ENCODE assay signal across 20 cellular contexts in the genomic region with DNA sequence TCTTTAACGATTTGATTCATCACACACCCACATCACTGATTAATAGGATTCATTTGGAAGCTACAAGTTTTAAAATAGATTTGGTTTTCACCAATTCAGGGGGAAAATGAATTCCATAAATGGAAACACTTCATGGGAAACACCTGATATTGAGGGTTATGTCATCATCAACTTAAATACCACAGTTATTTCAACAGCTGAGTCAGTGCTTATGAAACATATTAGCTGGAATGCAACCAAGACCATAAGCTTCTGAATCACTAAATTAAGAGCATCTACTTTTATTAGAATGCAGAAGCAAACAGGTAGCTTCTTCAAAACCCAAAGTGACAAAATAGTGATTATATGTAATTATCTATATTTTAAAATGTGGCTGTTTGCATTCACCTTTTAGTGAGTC.
A peak's percentile ranks its signal among the peaks of the same experiment; 100 is the strongest.
DNase-seq lines count a peak whose midpoint lies in the region; ATAC-seq, FAIRE-seq and TF ChIP-seq lines count a peak whose summit lies in the region.
"Had no signal": no experiment of that assay in that cellular context is flagged by ENCODE, and none has a peak within 500 bp of the region (broad histone marks: within the 10 kb centered on the region; RNA-seq: fewer than 3 reads in every experiment).

No MANE protein-coding gene starts in this region.

- H3K27me3 Mint-ChIP-seq in stimulated activated naive CD8-positive, alpha-beta T cell treated with anti-CD3 and anti-CD28 coated beads, Interleukin-15, amount 100 ng/mL, for 72 hours = no peaks in the 10 kb centered on the region
- H3K27me3 Mint-ChIP-seq: B cell had no signal

- no peaks in the 10 kb centered on the region for H3K4me1 Mint-ChIP-seq in stimulated activated naive CD8-positive, alpha-beta T cell treated with anti-CD3 and anti-CD28 coated beads, Interleukin-15, amount 100 ng/mL, for 72 hours
- H3K4me1 Mint-ChIP-seq: B cell had no signal

- no peak for TF ChIP-seq CTCF in epithelial cell of esophagus (IDR thresholded peaks at IDR 0.05; ENCODE audit: insufficient read depth, low read depth, low read length, missing control alignments)

- H3K27ac Mint-ChIP-seq in stimulated activated naive CD8-positive, alpha-beta T cell treated with anti-CD3 and anti-CD28 coated beads, Interleukin-15, amount 100 ng/mL, for 72 hours = no peak overlapping the region
- H3K27ac Mint-ChIP-seq: activated T-helper 1 cell treated with anti-CD3 and anti-CD28 coated beads, Interleukin-12 subunit alpha, Interleukin-12 subunit beta, Interleukin-2, Interleukin-4 antibody, amounts not matched to agents 30 ng/mL and 10 ng/mL and 1 ng/mL, durations not matched to agents 14 hours and 24 hours and 36 hours; B cell had no signal

- H3K4me3 Mint-ChIP-seq in stimulated activated naive CD8-positive, alpha-beta T cell treated with anti-CD3 and anti-CD28 coated beads, Interleukin-15, amount 100 ng/mL, for 72 hours = no peak overlapping the region
- H3K4me3 Mint-ChIP-seq: activated T-helper 1 cell treated with anti-CD3 and anti-CD28 coated beads, Interleukin-12 subunit alpha, Interleukin-12 subunit beta, Interleukin-2, Interleukin-4 antibody, amounts not matched to agents 30 ng/mL and 10 ng/mL and 1 ng/mL, durations not matched to agents 14 hours and 24 hours and 36 hours; B cell had no signal

- no peaks in the 10 kb centered on the region for H3K9me3 Mint-ChIP-seq in stimulated activated naive CD8-positive, alpha-beta T cell treated with anti-CD3 and anti-CD28 coated beads, Interleukin-15, amount 100 ng/mL, for 72 hours
- H3K9me3 Mint-ChIP-seq: activated T-helper 1 cell treated with anti-CD3 and anti-CD28 coated beads, Interleukin-12 subunit alpha, Interleukin-12 subunit beta, Interleukin-2, Interleukin-4 antibody, amounts not matched to agents 30 ng/mL and 10 ng/mL and 1 ng/mL, durations not matched to agents 14 hours and 24 hours and 36 hours had no signal

- FAIRE-seq in RCC 7860 (lab: Jason Lieb, UNC) = peak; percentile 95

- no peak for ATAC-seq in stimulated activated naive CD8-positive, alpha-beta T cell treated with anti-CD3 and anti-CD28 coated beads, Interleukin-15, amount 100 ng/mL, for 72 hours
- no peak for ATAC-seq in GM21619 (IDR thresholded peaks at IDR 0.05; ENCODE audit: unreplicated experiment)
- ATAC-seq: gastroesophageal sphincter, Right ventricle myocardium inferior had no signal

- H3K4me3 ChIP-seq in epithelial cell of esophagus (ENCODE audit: low read length) = no peak overlapping the region
- H3K4me3 ChIP-seq: dorsolateral prefrontal cortex, gastroesophageal sphincter, HAP-1, suprapubic skin had no signal

- DNase-seq in H4 (ENCODE audit: low spot score) (peak; percentile 26), RCC 7860 (ENCODE audit: low spot score) (peak; percentile 73), epithelial cell of esophagus (ENCODE audit: low read depth) (peak; percentile 82), lung microvascular endothelial cell (ENCODE audit: low read depth in 2 of 2) (peak; percentile 2), NCI-H2107 treated with DMSO at 0.1 percent for 48 hours (lab: John Stamatoyannopoulos, UW; ENCODE audit: unreplicated experiment) (no peak)
- DNase-seq in stimulated activated naive CD8-positive, alpha-beta T cell treated with anti-CD3 and anti-CD28 coated beads, Interleukin-15, amount 100 ng/mL, for 72 hours = no peak
- DNase-seq in activated CD4-positive, CD25-positive, alpha-beta regulatory T cell treated with anti-CD3 and anti-CD28 coated beads, Interleukin-2, amount 50 U/mL, for 72 hours = no peak
- DNase-seq: amygdala; DMS79 treated with DMSO at 0.1 percent for 48 hours; dorsolateral prefrontal cortex; NCI-H2081; NCI-H748 treated with DMSO at 0.1 percent for 48 hours; stimulated activated CD4-positive, alpha-beta T cell treated with anti-CD3 and anti-CD28 coated beads, Interleukin-15, amount 100 ng/mL, for 24 hours had no signal

Comparison
In these comparisons a context has a peak if more than half of its experiments do, and no peak if none do; other contexts are left out.
1. DNase-seq: peak in H4 (single experiment), RCC 7860 (single experiment), epithelial cell of esophagus (single experiment) and lung microvascular endothelial cell (2 of 2); none in stimulated activated naive CD8-positive, alpha-beta T cell treated with anti-CD3 and anti-CD28 coated beads, Interleukin-15, amount 100 ng/mL, for 72 hours (0 of 2), NCI-H2107 treated with DMSO at 0.1 percent for 48 hours (single experiment) and activated CD4-positive, CD25-positive, alpha-beta regulatory T cell treated with anti-CD3 and anti-CD28 coated beads, Interleukin-2, amount 50 U/mL, for 72 hours (single experiment).